8 cellular contexts compared by ENCODE assay signal in genomic region chr14:73237219-73237785, GRCh38. TPM values are rescaled to one million over a fixed set of nuclear protein-coding genes. Genes with fewer than 3 reads are reported as not detected.
DNase-seq lines count a peak whose midpoint lies in the region; ATAC-seq and TF ChIP-seq lines count a peak whose summit lies in the region.

PAPLN (plus strand) TSS chr14:73237506; CDS start chr14:73239779, 2,273 bp downstream.

- H3K36me3 Mint-ChIP-seq in WTC11 (no peaks in the 10 kb centered on the region), glutamatergic neuron (ENCODE audit: unreplicated experiment) (peaks cover 7% of the 10 kb centered on the region)

- H3K27me3 Mint-ChIP-seq in WTC11 (ENCODE audit: low read depth) (peaks cover 49% of the 10 kb centered on the region), glutamatergic neuron (ENCODE audit: unreplicated experiment) (peaks cover 22% of the 10 kb centered on the region)

- POLR2A ChIA-PET in WTC11 (lab: Charles Lee): interaction anchor here (0.6 to 1.2 kb wide), 2 partner anchors 39 to 763 kb away, joined by 3 read pairs; no protein-coding TSS in a partner anchor

- CTCF ChIA-PET in WTC11 (lab: Charles Lee): interaction anchor here (0.6 kb wide), 1 partner anchor 512 kb away, joined by 3 read pairs; no protein-coding TSS in a partner anchor

- WGBS in prostate gland: 6% methylated on average over 48 of the region's 48 CpGs

- H3K36me3 ChIP-seq in cardiac muscle cell (no peaks in the 10 kb centered on the region), prostate gland (no peaks in the 10 kb centered on the region)

- TF ChIP-seq POLR2A in prostate gland (IDR thresholded peaks at IDR 0.05): no peak

- H3K27me3 ChIP-seq in cardiac muscle cell (peaks cover 79% of the 10 kb centered on the region), prostate gland (replicated peaks; ENCODE audit: insufficient read depth) (no peaks in the 10 kb centered on the region)

- H3K9me3 Mint-ChIP-seq in WTC11 (no peaks in the 10 kb centered on the region), glutamatergic neuron (ENCODE audit: unreplicated experiment) (peaks cover 2% of the 10 kb centered on the region)

- intact Hi-C loops in cardiac septum (cut with DNase I): no loop called here
- intact Hi-C loops in prostate gland (cut with DNase I): no loop called here

- ATAC-seq in WTC11 (peak; percentile 27), GM18907 (IDR thresholded peaks at IDR 0.05; ENCODE audit: unreplicated experiment) (no peak)

- H3K4me3 ChIP-seq in cardiac muscle cell (peak within 1 kb of the TSS; percentile 27), prostate gland (peak within 1 kb of the TSS; percentile 34 to 46)

- no peaks in the 10 kb centered on the region for H3K9me3 ChIP-seq in cardiac muscle cell (ENCODE audit: low read depth)
- H3K9me3 ChIP-seq in prostate gland: no peaks in the 10 kb centered on the region

- DNase-seq in cardiac muscle cell (ENCODE audit: low read depth in 1 of 2, low spot score in 1 of 2) (peak; percentile 32 to 53), cardiac septum (ENCODE audit: low spot score) (no peak), WTC11 (ENCODE audit: low spot score) (no peak), glutamatergic neuron (no peak), prostate gland (ENCODE audit: low spot score) (no peak), NCI-H187 treated with DMSO at 0.1 percent for 48 hours (lab: John Stamatoyannopoulos, UW) (no peak)
- no peak for DNase-seq in NK-92 treated with Interleukin-12 subunit alpha and Interleukin-12 subunit beta, amount 100 ng/mL, for 24 hours (lab: John Stamatoyannopoulos, UW)

- H3K4me1 ChIP-seq in cardiac muscle cell (ENCODE audit: low read depth) (peaks cover 16% of the 10 kb centered on the region), prostate gland (replicated peaks) (peaks cover 11% of the 10 kb centered on the region)

- H3K27ac Mint-ChIP-seq in WTC11 (no peak within 1 kb of the TSS), glutamatergic neuron (ENCODE audit: unreplicated experiment) (no peak within 1 kb of the TSS)

- H3K4me3 Mint-ChIP-seq in WTC11 (peak within 1 kb of the TSS; percentile 75), glutamatergic neuron (ENCODE audit: unreplicated experiment) (peak within 1 kb of the TSS; percentile 83)

- H3K4me1 Mint-ChIP-seq in WTC11 (peaks cover 70% of the 10 kb centered on the region), glutamatergic neuron (ENCODE audit: low read depth, unreplicated experiment) (peaks cover 19% of the 10 kb centered on the region)

- no peak for TF ChIP-seq CTCF in cardiac muscle cell (IDR thresholded peaks at IDR 0.05; ENCODE audit: low read depth, low read length)
- no peak for TF ChIP-seq CTCF in WTC11 (IDR thresholded peaks at IDR 0.05)
- no peak for TF ChIP-seq CTCF in glutamatergic neuron (IDR thresholded peaks at IDR 0.05; ENCODE audit: partially characterized antibody, unreplicated experiment)
- no peak for TF ChIP-seq CTCF in prostate gland (IDR thresholded peaks at IDR 0.05)

- H3K27ac ChIP-seq in cardiac muscle cell: no peak within 1 kb of the TSS
- peak within 1 kb of the TSS; percentile 52 to 62 for H3K27ac ChIP-seq in prostate gland

TF ChIP-seq in WTC11, 78 proteins besides CTCF, POLR2A, EP300 and RAD21:
- TF ChIP-seq MYBL2 (CRISPR knock-in tag; IDR thresholded peaks at IDR 0.05): 0 out of 2 replicates have a peak, but pooled peaks have one; percentile 39
- TF ChIP-seq, protein P1, sequence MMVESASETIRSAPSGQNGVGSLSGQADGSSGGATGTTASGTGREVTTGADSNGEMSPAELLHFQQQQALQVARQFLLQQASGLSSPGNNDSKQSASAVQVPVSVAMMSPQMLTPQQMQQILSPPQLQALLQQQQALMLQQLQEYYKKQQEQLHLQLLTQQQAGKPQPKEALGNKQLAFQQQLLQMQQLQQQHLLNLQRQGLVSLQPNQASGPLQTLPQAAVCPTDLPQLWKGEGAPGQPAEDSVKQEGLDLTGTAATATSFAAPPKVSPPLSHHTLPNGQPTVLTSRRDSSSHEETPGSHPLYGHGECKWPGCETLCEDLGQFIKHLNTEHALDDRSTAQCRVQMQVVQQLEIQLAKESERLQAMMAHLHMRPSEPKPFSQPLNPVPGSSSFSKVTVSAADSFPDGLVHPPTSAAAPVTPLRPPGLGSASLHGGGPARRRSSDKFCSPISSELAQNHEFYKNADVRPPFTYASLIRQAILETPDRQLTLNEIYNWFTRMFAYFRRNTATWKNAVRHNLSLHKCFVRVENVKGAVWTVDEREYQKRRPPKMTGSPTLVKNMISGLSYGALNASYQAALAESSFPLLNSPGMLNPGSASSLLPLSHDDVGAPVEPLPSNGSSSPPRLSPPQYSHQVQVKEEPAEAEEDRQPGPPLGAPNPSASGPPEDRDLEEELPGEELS (CRISPR knock-in tag; IDR thresholded peaks at IDR 0.05): 0 out of 2 replicates have a peak, but pooled peaks have one; percentile 47
- TF ChIP-seq, protein P2, sequence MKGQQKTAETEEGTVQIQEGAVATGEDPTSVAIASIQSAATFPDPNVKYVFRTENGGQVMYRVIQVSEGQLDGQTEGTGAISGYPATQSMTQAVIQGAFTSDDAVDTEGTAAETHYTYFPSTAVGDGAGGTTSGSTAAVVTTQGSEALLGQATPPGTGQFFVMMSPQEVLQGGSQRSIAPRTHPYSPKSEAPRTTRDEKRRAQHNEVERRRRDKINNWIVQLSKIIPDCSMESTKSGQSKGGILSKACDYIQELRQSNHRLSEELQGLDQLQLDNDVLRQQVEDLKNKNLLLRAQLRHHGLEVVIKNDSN (CRISPR knock-in tag; IDR thresholded peaks at IDR 0.05): no peak
- no peak for TF ChIP-seq USF2 (CRISPR knock-in tag; IDR thresholded peaks at IDR 0.05)
- no peak for TF ChIP-seq ZNF396 (CRISPR knock-in tag; IDR thresholded peaks at IDR 0.05; ENCODE audit: borderline replicate concordance)

RNA-seq across cellular contexts. Expression of gene PAPLN, which starts in this region (rescaled TPM):
- total RNA-seq in cardiac muscle cell (1.2 and 4.2 TPM in 2 replicates), cardiac septum (1.3 TPM), WTC11 (2021) (9.3 to 16.3 TPM (median 14.8 TPM) in 3 replicates), glutamatergic neuron (ENCODE audit: unreplicated experiment) (2.8 TPM), prostate gland (10 to 100 TPM; 10.7 to 33.1 TPM)
- 1.7 and 2.9 TPM in 2 replicates for polyA plus RNA-seq in cardiac muscle cell

Comparison
In these comparisons a context has a peak if more than half of its experiments do, and no peak if none do; other contexts are left out.
1. DNase-seq: peak in cardiac muscle cell (2 of 2); none in cardiac septum (single experiment), WTC11 (single experiment), glutamatergic neuron (single experiment), prostate gland (single experiment), NK-92 treated with Interleukin-12 subunit alpha and Interleukin-12 subunit beta, amount 100 ng/mL, for 24 hours (single experiment) and NCI-H187 treated with DMSO at 0.1 percent for 48 hours (single experiment).